Comparison of ENCODE assay signal across 13 cellular contexts in genomic region chr10:114346176-114347031, GRCh38. TPM values are rescaled to one million over a fixed set of nuclear protein-coding genes. Genes with fewer than 3 reads are reported as not detected.
A peak's percentile ranks its signal among the peaks of the same experiment; 100 is the strongest.
DNase-seq lines count a peak whose midpoint lies in the region; ATAC-seq and TF ChIP-seq lines count a peak whose summit lies in the region.
"Had no signal": no experiment of that assay in that cellular context is flagged by ENCODE, and none has a peak within 500 bp of the region (broad histone marks: within the 10 kb centered on the region; RNA-seq: fewer than 3 reads in every experiment).

No MANE protein-coding gene starts in this region.

- CTCF ChIA-PET in mammary epithelial cell (lab: Charles Lee; ENCODE audit: low non-redundant PET) = no interaction called here

- H3K4me3 ChIP-seq in breast epithelium = peak overlapping the region in 1 of 3 donors; percentile 37
- no peak overlapping the region for H3K4me3 ChIP-seq in mammary epithelial cell (replicated peaks in 1 of 3; ENCODE audit: insufficient read depth in 1 of 3, low read depth in 2 of 3, low read length in 3 of 3)
- H3K4me3 ChIP-seq in muscle layer of duodenum (ENCODE audit: low read depth in 1 of 2, low read length in 2 of 2) = no peak overlapping the region
- no peak overlapping the region for H3K4me3 ChIP-seq in tibial nerve
- H3K4me3 ChIP-seq in tibial artery = no peak overlapping the region

- BruUV-seq in mammary epithelial cell (replicated peaks; lab: Mats Ljungman, UMichigan) = no TSS peak

- H3K27ac Mint-ChIP-seq in chondrocyte (ENCODE audit: unreplicated experiment) = peak overlapping the region; percentile 35

- H3K4me2 ChIP-seq in mammary epithelial cell (ENCODE audit: insufficient read depth, low read depth, low read length) = no peak overlapping the region

- no peak for TF ChIP-seq CTCF in breast epithelium (IDR thresholded peaks at IDR 0.05)
- TF ChIP-seq CTCF in mammary epithelial cell (conservative IDR thresholded peaks at IDR 0.05 in 1 of 2, IDR thresholded peaks at IDR 0.05 in 1 of 2; ENCODE audit: extremely low read depth in 1 of 2, insufficient read depth in 1 of 2, low read depth in 1 of 2, low read length in 2 of 2) = no peak
- no peak for TF ChIP-seq CTCF in chondrocyte (IDR thresholded peaks at IDR 0.05)
- no peak for TF ChIP-seq CTCF in tibial nerve (IDR thresholded peaks at IDR 0.05)
- TF ChIP-seq CTCF in tibial artery (IDR thresholded peaks at IDR 0.05) = no peak

- H3K27me3 Mint-ChIP-seq in chondrocyte (ENCODE audit: low read depth) = peaks cover 2% of the 10 kb centered on the region

- H3K27me3 ChIP-seq in breast epithelium (no peaks in the 10 kb centered on the region), mammary epithelial cell (ENCODE audit: insufficient read depth, low read length) (no peaks in the 10 kb centered on the region), muscle layer of duodenum (ENCODE audit: low read depth, low read length) (no peaks in the 10 kb centered on the region), tibial nerve (no peaks in the 10 kb centered on the region), tibial artery (no peaks in the 10 kb centered on the region)

- H3K79me2 ChIP-seq in mammary epithelial cell (ENCODE audit: insufficient read depth, low read length) = peaks cover 66% of the 10 kb centered on the region

- H3K9ac ChIP-seq in mammary epithelial cell (ENCODE audit: insufficient read depth, low read length) = no peak overlapping the region

- no peak for TF ChIP-seq POLR2A in breast epithelium (IDR thresholded peaks at IDR 0.05)
- no peak for TF ChIP-seq POLR2A in tibial nerve (IDR thresholded peaks at IDR 0.05)

- H3K9me3 ChIP-seq in breast epithelium (no peaks in the 10 kb centered on the region), mammary epithelial cell (replicated peaks; ENCODE audit: insufficient read depth, low read length) (no peaks in the 10 kb centered on the region), muscle layer of duodenum (ENCODE audit: control insufficient read depth in 1 of 2, low read length in 2 of 2) (no peaks in the 10 kb centered on the region), tibial nerve (no peaks in the 10 kb centered on the region), tibial artery (no peaks in the 10 kb centered on the region)

- H2AFZ ChIP-seq in mammary epithelial cell (ENCODE audit: low read depth, low read length) = no peak overlapping the region

- H3K36me3 ChIP-seq in breast epithelium = no peaks in the 10 kb centered on the region
- H3K36me3 ChIP-seq in mammary epithelial cell (ENCODE audit: insufficient read depth, low read length) = no peaks in the 10 kb centered on the region
- H3K36me3 ChIP-seq in muscle layer of duodenum (ENCODE audit: control insufficient read depth in 1 of 2, insufficient read depth in 2 of 2, low read length in 2 of 2) = no peaks in the 10 kb centered on the region
- H3K36me3 ChIP-seq in tibial nerve = no peaks in the 10 kb centered on the region
- H3K36me3 ChIP-seq in tibial artery = no peaks in the 10 kb centered on the region

- H3K4me1 Mint-ChIP-seq in chondrocyte (ENCODE audit: low read depth) = peaks cover 43% of the 10 kb centered on the region

- H3K9me3 Mint-ChIP-seq in chondrocyte (ENCODE audit: low read depth) = no peaks in the 10 kb centered on the region

- H3K4me1 ChIP-seq in breast epithelium (peaks cover 0 to 4% of the 10 kb centered on the region in 2 donors), mammary epithelial cell (ENCODE audit: insufficient read depth, low read length) (no peaks in the 10 kb centered on the region), muscle layer of duodenum (ENCODE audit: control insufficient read depth in 1 of 2, insufficient read depth in 2 of 2, low read length in 2 of 2) (peaks cover 0 to 48% of the 10 kb centered on the region in 2 donors), tibial nerve (peaks cover 0 to 98% (median 69%) of the 10 kb centered on the region in 4 donors), tibial artery (peaks cover 0 to 28% (median 12%) of the 10 kb centered on the region in 4 donors)

- in situ Hi-C loops in mammary epithelial cell (cut with MboI; ENCODE audit: low sequenced_read_pairs in 2 of 2) = no loop called here

- WGBS in mammary epithelial cell (ENCODE audit: low coverage, missing lambda C conversion rate) = 92% methylated on average over 16 of the region's 19 CpGs
- WGBS in tibial nerve, 2 donors = 29% methylated on average over 18 to 19 of the region's 19 CpGs

- no peaks in the 10 kb centered on the region for H4K20me1 ChIP-seq in mammary epithelial cell (ENCODE audit: insufficient read depth, low read length)

- H3K36me3 Mint-ChIP-seq in chondrocyte (ENCODE audit: low read depth) = no peaks in the 10 kb centered on the region

- no peak for ATAC-seq in HG03135 (IDR thresholded peaks at IDR 0.05; ENCODE audit: unreplicated experiment)

- dilution Hi-C loops in mammary epithelial cell (cut with HindIII; ENCODE audit: low sequenced_read_pairs) = no loop called here

- no peak overlapping the region for H3K4me3 Mint-ChIP-seq in chondrocyte (ENCODE audit: unreplicated experiment)

- peak in 1 of 2 donors; percentile 75 for TF ChIP-seq EP300 in tibial nerve (IDR thresholded peaks at IDR 0.05)

- intact Hi-C loops in breast epithelium (cut with DNase I; ENCODE audit: low total_unique reads) (no loop called here), mammary epithelial cell (cut with micrococcal nuclease) (no loop called here), tibial artery (cut with DNase I; ENCODE audit: low total_unique reads) (no loop called here)

- H3K27ac ChIP-seq in breast epithelium = peak overlapping the region; percentile 68 to 84
- no peak overlapping the region for H3K27ac ChIP-seq in mammary epithelial cell (ENCODE audit: insufficient read depth, low read depth, low read length)
- H3K27ac ChIP-seq in muscle layer of duodenum (ENCODE audit: low read length) = peak overlapping the region; percentile 7
- H3K27ac ChIP-seq in tibial nerve = peak overlapping the region; percentile 43 to 93 (median 64)
- no peak overlapping the region for H3K27ac ChIP-seq in tibial artery

- DNase-seq in breast epithelium (ENCODE audit: low spot score in 2 of 2) (no peak), mammary epithelial cell (no peak), chondrocyte (ENCODE audit: low spot score) (no peak), tibial nerve (ENCODE audit: low spot score in 2 of 2) (no peak), tibial artery (no peak), GM19238 (ENCODE audit: insufficient read length, low spot score) (no peak)
- DNase-seq: activated naive CD4-positive, alpha-beta T cell treated with Interleukin-2 at 50 U/mL for 16 hours; effector memory CD4-positive, alpha-beta T cell; NCI-H1048; stimulated activated CD4-positive, alpha-beta T cell treated with anti-CD3 and anti-CD28 coated beads, Interleukin-1b, Interleukin-23, amount 100 ng/mL, for 48 hours; stimulated activated CD8-positive, alpha-beta memory T cell treated with anti-CD3 and anti-CD28 coated beads, Interleukin-4, amount 100 ng/mL, for 48 hours had no signal

RNA-seq across cellular contexts. Expression of gene AFAP1L2, which starts 57.9 kb away (rescaled TPM):
- total RNA-seq in breast epithelium (10 to 100 TPM in 2 of 3 donors, 1 to 10 TPM in 1; 4.2 to 43.9 (median 20.0) TPM), mammary epithelial cell (10 to 100 TPM; 25.8 to 63.9 TPM), chondrocyte (1.6 to 2.9 TPM (median 1.8 TPM) in 3 replicates), tibial nerve (100 to 1,000 TPM in 3 of 4 donors, 10 to 100 TPM in 1; 96.3 to 176 (median 127) TPM)
- polyA plus RNA-seq in mammary epithelial cell = 40.4 TPM
- 42.5 TPM for polyA minus RNA-seq in mammary epithelial cell

Comparison
In these comparisons a context has a peak if more than half of its experiments do, and no peak if none do; other contexts are left out.
1. H3K27ac ChIP-seq: peak in breast epithelium (2 of 2), muscle layer of duodenum (single experiment) and tibial nerve (4 of 4); none in mammary epithelial cell (single experiment) and tibial artery (0 of 2).